ENCODE assay signal across 1 cellular context in the genomic region with DNA sequence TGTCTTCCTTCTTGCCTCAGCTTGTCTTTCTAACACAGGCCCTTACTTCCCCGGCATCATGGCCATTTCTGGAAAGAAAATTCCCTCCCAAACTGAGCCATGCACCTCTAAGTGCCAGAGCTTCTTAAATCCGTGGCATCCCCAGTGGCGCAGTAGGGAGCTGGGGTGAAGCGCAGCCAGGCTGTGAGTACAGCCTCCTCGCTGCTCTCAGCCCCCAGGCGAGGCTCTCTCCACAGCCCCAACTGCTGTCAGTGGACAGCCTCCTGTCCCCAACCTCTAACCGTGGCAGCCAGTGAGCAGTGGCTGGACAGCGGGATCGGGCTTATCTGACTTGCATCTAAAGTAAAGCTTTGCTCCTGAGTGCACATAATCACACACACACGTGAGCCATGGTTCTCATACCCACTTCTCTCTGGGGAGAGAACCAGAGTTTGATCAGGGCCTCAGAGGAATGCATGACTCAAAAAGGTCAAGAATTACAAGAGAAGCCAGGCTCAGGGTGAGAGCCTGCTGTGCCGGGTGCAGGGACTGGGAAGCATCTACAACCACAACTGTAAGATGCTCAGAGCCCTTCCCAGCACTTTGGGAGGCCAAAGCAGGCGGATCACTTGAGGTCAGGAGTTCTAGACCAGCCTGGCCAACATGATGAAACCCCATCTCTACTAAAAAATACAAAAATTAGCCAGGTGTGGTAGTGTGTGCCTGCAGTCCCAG.
A peak's percentile ranks its signal among the peaks of the same experiment; 100 is the strongest.
TF ChIP-seq lines count a peak whose summit lies in the region.

No MANE protein-coding gene starts in this region.

TF ChIP-seq in HepG2, 621 proteins besides CTCF, POLR2A, EP300 and RAD21 (continued from another document and continues in another):
- TF ChIP-seq, protein P1, sequence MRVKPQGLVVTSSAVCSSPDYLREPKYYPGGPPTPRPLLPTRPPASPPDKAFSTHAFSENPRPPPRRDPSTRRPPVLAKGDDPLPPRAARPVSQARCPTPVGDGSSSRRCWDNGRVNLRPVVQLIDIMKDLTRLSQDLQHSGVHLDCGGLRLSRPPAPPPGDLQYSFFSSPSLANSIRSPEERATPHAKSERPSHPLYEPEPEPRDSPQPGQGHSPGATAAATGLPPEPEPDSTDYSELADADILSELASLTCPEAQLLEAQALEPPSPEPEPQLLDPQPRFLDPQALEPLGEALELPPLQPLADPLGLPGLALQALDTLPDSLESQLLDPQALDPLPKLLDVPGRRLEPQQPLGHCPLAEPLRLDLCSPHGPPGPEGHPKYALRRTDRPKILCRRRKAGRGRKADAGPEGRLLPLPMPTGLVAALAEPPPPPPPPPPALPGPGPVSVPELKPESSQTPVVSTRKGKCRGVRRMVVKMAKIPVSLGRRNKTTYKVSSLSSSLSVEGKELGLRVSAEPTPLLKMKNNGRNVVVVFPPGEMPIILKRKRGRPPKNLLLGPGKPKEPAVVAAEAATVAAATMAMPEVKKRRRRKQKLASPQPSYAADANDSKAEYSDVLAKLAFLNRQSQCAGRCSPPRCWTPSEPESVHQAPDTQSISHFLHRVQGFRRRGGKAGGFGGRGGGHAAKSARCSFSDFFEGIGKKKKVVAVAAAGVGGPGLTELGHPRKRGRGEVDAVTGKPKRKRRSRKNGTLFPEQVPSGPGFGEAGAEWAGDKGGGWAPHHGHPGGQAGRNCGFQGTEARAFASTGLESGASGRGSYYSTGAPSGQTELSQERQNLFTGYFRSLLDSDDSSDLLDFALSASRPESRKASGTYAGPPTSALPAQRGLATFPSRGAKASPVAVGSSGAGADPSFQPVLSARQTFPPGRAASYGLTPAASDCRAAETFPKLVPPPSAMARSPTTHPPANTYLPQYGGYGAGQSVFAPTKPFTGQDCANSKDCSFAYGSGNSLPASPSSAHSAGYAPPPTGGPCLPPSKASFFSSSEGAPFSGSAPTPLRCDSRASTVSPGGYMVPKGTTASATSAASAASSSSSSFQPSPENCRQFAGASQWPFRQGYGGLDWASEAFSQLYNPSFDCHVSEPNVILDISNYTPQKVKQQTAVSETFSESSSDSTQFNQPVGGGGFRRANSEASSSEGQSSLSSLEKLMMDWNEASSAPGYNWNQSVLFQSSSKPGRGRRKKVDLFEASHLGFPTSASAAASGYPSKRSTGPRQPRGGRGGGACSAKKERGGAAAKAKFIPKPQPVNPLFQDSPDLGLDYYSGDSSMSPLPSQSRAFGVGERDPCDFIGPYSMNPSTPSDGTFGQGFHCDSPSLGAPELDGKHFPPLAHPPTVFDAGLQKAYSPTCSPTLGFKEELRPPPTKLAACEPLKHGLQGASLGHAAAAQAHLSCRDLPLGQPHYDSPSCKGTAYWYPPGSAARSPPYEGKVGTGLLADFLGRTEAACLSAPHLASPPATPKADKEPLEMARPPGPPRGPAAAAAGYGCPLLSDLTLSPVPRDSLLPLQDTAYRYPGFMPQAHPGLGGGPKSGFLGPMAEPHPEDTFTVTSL (CRISPR knock-in tag; IDR thresholded peaks at IDR 0.05; ENCODE audit: borderline replicate concordance) = peak; percentile 65; the same call in 1 of the 2 replicates
- TF ChIP-seq FLYWCH1 (CRISPR knock-in tag; IDR thresholded peaks at IDR 0.05) = no peak
- no peak for TF ChIP-seq STAT6 (CRISPR knock-in tag; IDR thresholded peaks at IDR 0.05; ENCODE audit: borderline replicate concordance)
- TF ChIP-seq IRF1 (CRISPR knock-in tag; IDR thresholded peaks at IDR 0.05; ENCODE audit: low read depth) = no peak
- TF ChIP-seq, protein P2, sequence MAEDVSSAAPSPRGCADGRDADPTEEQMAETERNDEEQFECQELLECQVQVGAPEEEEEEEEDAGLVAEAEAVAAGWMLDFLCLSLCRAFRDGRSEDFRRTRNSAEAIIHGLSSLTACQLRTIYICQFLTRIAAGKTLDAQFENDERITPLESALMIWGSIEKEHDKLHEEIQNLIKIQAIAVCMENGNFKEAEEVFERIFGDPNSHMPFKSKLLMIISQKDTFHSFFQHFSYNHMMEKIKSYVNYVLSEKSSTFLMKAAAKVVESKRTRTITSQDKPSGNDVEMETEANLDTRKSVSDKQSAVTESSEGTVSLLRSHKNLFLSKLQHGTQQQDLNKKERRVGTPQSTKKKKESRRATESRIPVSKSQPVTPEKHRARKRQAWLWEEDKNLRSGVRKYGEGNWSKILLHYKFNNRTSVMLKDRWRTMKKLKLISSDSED (CRISPR knock-in tag; IDR thresholded peaks at IDR 0.05) = no peak
- TF ChIP-seq NR2F2 (IDR thresholded peaks at IDR 0.05; ENCODE audit: borderline replicate concordance, low read depth) = peak; percentile 77; the same call in 1 of the 2 replicates
- no peak for TF ChIP-seq ERF (CRISPR knock-in tag; IDR thresholded peaks at IDR 0.05)
- 0 out of 2 replicates have a peak, but pooled peaks have one; percentile 46 for TF ChIP-seq ZNF629 (CRISPR knock-in tag; conservative IDR thresholded peaks at IDR 0.05)
- TF ChIP-seq SNAPC2 (CRISPR knock-in tag; IDR thresholded peaks at IDR 0.05) = no peak
- no peak for TF ChIP-seq MBD4 (IDR thresholded peaks at IDR 0.05; ENCODE audit: borderline replicate concordance, low read length)
- no peak for TF ChIP-seq SMAD9 (CRISPR knock-in tag; IDR thresholded peaks at IDR 0.05)
- TF ChIP-seq HOXA3 (CRISPR knock-in tag; IDR thresholded peaks at IDR 0.05) = peak; percentile 75
- no peak for TF ChIP-seq MTF1 (CRISPR knock-in tag; IDR thresholded peaks at IDR 0.05)
- TF ChIP-seq ZNF160 (CRISPR knock-in tag; IDR thresholded peaks at IDR 0.05) = no peak
- TF ChIP-seq, protein P3, sequence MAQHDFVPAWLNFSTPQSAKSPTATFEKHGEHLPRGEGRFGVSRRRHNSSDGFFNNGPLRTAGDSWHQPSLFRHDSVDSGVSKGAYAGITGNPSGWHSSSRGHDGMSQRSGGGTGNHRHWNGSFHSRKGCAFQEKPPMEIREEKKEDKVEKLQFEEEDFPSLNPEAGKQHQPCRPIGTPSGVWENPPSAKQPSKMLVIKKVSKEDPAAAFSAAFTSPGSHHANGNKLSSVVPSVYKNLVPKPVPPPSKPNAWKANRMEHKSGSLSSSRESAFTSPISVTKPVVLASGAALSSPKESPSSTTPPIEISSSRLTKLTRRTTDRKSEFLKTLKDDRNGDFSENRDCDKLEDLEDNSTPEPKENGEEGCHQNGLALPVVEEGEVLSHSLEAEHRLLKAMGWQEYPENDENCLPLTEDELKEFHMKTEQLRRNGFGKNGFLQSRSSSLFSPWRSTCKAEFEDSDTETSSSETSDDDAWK (CRISPR knock-in tag; IDR thresholded peaks at IDR 0.05) = no peak
- no peak; the same call in 1 of the 2 replicates for TF ChIP-seq DRAP1 (CRISPR knock-in tag; IDR thresholded peaks at IDR 0.05)
- no peak for TF ChIP-seq ATM (IDR thresholded peaks at IDR 0.05; ENCODE audit: borderline replicate concordance)
- no peak for TF ChIP-seq KLF11 (CRISPR knock-in tag; IDR thresholded peaks at IDR 0.05)
- TF ChIP-seq NR0B2 (CRISPR knock-in tag; IDR thresholded peaks at IDR 0.05) = 0 out of 2 replicates have a peak, but pooled peaks have one; percentile 17
- no peak for TF ChIP-seq RFXANK (CRISPR knock-in tag; IDR thresholded peaks at IDR 0.05)
- TF ChIP-seq, protein P4, sequence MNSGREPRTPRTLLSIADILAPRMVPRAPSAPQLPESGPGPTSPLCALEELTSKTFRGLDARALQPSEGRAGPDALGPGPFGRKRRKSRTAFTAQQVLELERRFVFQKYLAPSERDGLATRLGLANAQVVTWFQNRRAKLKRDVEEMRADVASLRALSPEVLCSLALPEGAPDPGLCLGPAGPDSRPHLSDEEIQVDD (CRISPR knock-in tag; IDR thresholded peaks at IDR 0.05; ENCODE audit: borderline replicate concordance) = no peak
- peak; percentile 64; the same call in 1 of the 2 replicates for TF ChIP-seq ESRRA (CRISPR knock-in tag; IDR thresholded peaks at IDR 0.05; ENCODE audit: low read depth)
- no peak for TF ChIP-seq ZNF251 (CRISPR knock-in tag; IDR thresholded peaks at IDR 0.05)
- no peak for TF ChIP-seq ZNF326 (CRISPR knock-in tag; IDR thresholded peaks at IDR 0.05; ENCODE audit: borderline replicate concordance)
- TF ChIP-seq, protein P5, sequence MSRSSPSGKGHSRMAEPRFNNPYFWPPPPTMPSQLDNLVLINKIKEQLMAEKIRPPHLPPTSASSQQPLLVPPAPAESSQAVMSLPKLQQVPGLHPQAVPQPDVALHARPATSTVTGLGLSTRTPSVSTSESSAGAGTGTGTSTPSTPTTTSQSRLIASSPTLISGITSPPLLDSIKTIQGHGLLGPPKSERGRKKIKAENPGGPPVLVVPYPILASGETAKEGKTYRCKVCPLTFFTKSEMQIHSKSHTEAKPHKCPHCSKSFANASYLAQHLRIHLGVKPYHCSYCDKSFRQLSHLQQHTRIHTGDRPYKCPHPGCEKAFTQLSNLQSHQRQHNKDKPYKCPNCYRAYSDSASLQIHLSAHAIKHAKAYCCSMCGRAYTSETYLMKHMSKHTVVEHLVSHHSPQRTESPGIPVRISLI (CRISPR knock-in tag; IDR thresholded peaks at IDR 0.05; ENCODE audit: borderline replicate concordance) = no peak
- TF ChIP-seq ZNF737 (CRISPR knock-in tag; IDR thresholded peaks at IDR 0.05; ENCODE audit: borderline replicate concordance) = no peak
- no peak for TF ChIP-seq ZNF646 (CRISPR knock-in tag; IDR thresholded peaks at IDR 0.05)
- no peak for TF ChIP-seq NPAS2 (CRISPR knock-in tag; IDR thresholded peaks at IDR 0.05; ENCODE audit: borderline replicate concordance)
- TF ChIP-seq SATB2 (CRISPR knock-in tag; IDR thresholded peaks at IDR 0.05) = no peak
- TF ChIP-seq RBAK (CRISPR knock-in tag; IDR thresholded peaks at IDR 0.05) = no peak
- peak; percentile 58; the same call in 1 of the 2 replicates for TF ChIP-seq KLF6 (CRISPR knock-in tag; IDR thresholded peaks at IDR 0.05)
- TF ChIP-seq ZNF720 (CRISPR knock-in tag; IDR thresholded peaks at IDR 0.05) = no peak
- no peak for TF ChIP-seq ZNF451 (CRISPR knock-in tag; IDR thresholded peaks at IDR 0.05)
- no peak; the same call in 1 of the 2 replicates for TF ChIP-seq KDM5B (CRISPR knock-in tag; IDR thresholded peaks at IDR 0.05; ENCODE audit: borderline replicate concordance)
- no peak for TF ChIP-seq SUZ12 (IDR thresholded peaks at IDR 0.05; ENCODE audit: low read depth, low read length)
